15 cellular contexts compared by ENCODE assay signal in the genomic region with DNA sequence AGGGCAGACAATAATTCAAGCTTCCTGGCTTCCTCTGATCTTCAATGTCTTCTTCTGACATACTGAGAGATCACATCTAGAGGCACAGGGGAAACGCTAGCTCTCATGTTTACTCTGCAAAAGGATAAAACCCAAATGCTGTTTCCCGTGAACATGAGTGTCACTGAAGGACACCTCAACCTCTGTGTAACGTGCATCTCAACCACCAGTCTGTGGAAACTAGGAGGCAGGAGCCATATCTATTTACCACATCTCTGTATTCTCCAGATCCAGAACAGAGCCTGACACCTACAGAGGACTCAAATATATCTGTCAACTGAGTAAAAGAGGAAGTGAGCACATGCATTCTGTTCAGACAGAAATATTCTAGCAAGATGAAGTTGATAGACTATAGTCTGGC.
DNase-seq lines count a peak whose midpoint lies in the region; ATAC-seq and TF ChIP-seq lines count a peak whose summit lies in the region.
"Had no signal": no experiment of that assay in that cellular context is flagged by ENCODE, and none has a peak within 500 bp of the region (broad histone marks: within the 10 kb centered on the region; RNA-seq: fewer than 3 reads in every experiment).

No MANE protein-coding gene starts in this region.

- no peaks in the 10 kb centered on the region for H3K36me3 ChIP-seq in Loucy (ENCODE audit: insufficient read depth, low read length)
- no peaks in the 10 kb centered on the region for H3K36me3 ChIP-seq in naive thymus-derived CD4-positive, alpha-beta T cell (ENCODE audit: control insufficient read depth in 2 of 3, insufficient read depth in 3 of 3, low read length in 3 of 3)
- H3K36me3 ChIP-seq in PC-3 (ENCODE audit: low read depth, low read length) = no peaks in the 10 kb centered on the region
- H3K36me3 ChIP-seq: breast epithelium, esophagus muscularis mucosa had no signal

- H3F3A ChIP-seq in Loucy (ENCODE audit: low read depth) (no peaks in the 10 kb centered on the region), PC-3 (ENCODE audit: low read length, unreplicated experiment) (no peaks in the 10 kb centered on the region)

- no peaks in the 10 kb centered on the region for H3K9me3 Mint-ChIP-seq in naive thymus-derived CD4-positive, alpha-beta T cell
- H3K9me3 Mint-ChIP-seq: immature natural killer cell, neural crest cell had no signal

- H3K27ac Mint-ChIP-seq in naive thymus-derived CD4-positive, alpha-beta T cell = peak overlapping the region in 6 of 9 donors; percentile 38 to 90 (median 77)
- H3K27ac Mint-ChIP-seq: immature natural killer cell had no signal

- H3K27ac ChIP-seq in naive thymus-derived CD4-positive, alpha-beta T cell (ENCODE audit: low read depth, low read length) = no peak overlapping the region
- H3K27ac ChIP-seq in PC-3 (ENCODE audit: low read length) = no peak overlapping the region
- H3K27ac ChIP-seq: breast epithelium, esophagus muscularis mucosa had no signal

- H3K4me1 ChIP-seq in Loucy (ENCODE audit: insufficient read depth, low read length, poor library complexity, severe bottlenecking) = peaks cover 9% of the 10 kb centered on the region
- H3K4me1 ChIP-seq in naive thymus-derived CD4-positive, alpha-beta T cell (ENCODE audit: control insufficient read depth in 2 of 2, insufficient read depth in 2 of 2, low read length in 2 of 2) = peaks cover 0 to 12% of the 10 kb centered on the region in 2 donors
- no peaks in the 10 kb centered on the region for H3K4me1 ChIP-seq in PC-3 (ENCODE audit: insufficient read depth, low read length)
- H3K4me1 ChIP-seq: breast epithelium, esophagus muscularis mucosa had no signal

- DNase-seq in SIG-M5 treated with dmso at 0.1 percent for 504 hours (lab: John Stamatoyannopoulos, UW; ENCODE audit: unreplicated experiment) = peak; percentile 28
- no peak for DNase-seq in SIG-M5 (lab: John Stamatoyannopoulos, UW)
- DNase-seq in naive thymus-derived CD4-positive, alpha-beta T cell = peak in 6 of 9 donors; percentile 24 to 60 (median 41)
- DNase-seq in activated effector memory CD4-positive, alpha-beta T cell treated with Interleukin-2 at 50 U/mL for 16 hours = no peak
- DNase-seq in PC-3 = no peak
- DNase-seq in DMS 273 treated with DMSO at 0.1 percent for 48 hours (lab: John Stamatoyannopoulos, UW) = no peak
- DNase-seq: immature natural killer cell; NCI-H774; stimulated activated CD4-positive, alpha-beta T cell treated with anti-CD3 and anti-CD28 coated beads, Interleukin-15, amount 100 ng/mL, for 24 hours; T-helper 1 cell had no signal

- peaks cover 2 to 32% (median 29%) of the 10 kb centered on the region in 7 donors for H3K4me1 Mint-ChIP-seq in naive thymus-derived CD4-positive, alpha-beta T cell
- H3K4me1 Mint-ChIP-seq: neural crest cell had no signal

- no TSS peak for BruUV-seq in PC-3 (replicated peaks; lab: Mats Ljungman, UMichigan)

- H3K9me2 ChIP-seq in Loucy (replicated peaks; ENCODE audit: low read depth, low read length) = no peaks in the 10 kb centered on the region
- no peaks in the 10 kb centered on the region for H3K9me2 ChIP-seq in PC-3 (replicated peaks; ENCODE audit: low read length)

- no peaks in the 10 kb centered on the region for H3K27me3 ChIP-seq in Loucy (ENCODE audit: insufficient read depth, low read length, poor library complexity, severe bottlenecking)
- no peaks in the 10 kb centered on the region for H3K27me3 ChIP-seq in naive thymus-derived CD4-positive, alpha-beta T cell (ENCODE audit: control insufficient read depth in 2 of 2, insufficient read depth in 2 of 2, low read length in 2 of 2)
- H3K27me3 ChIP-seq in PC-3 (ENCODE audit: low read length) = no peaks in the 10 kb centered on the region
- H3K27me3 ChIP-seq: breast epithelium, esophagus muscularis mucosa had no signal

- H4K20me1 ChIP-seq in Loucy (ENCODE audit: insufficient read depth, low read length, poor library complexity, severe bottlenecking) (no peaks in the 10 kb centered on the region), PC-3 (ENCODE audit: low read length) (no peaks in the 10 kb centered on the region)

- H3K4me2 ChIP-seq in Loucy (ENCODE audit: low read depth, low read length, poor library complexity, severe bottlenecking) (no peak overlapping the region), PC-3 (ENCODE audit: low read length) (no peak overlapping the region)

- H3K27me3 Mint-ChIP-seq in naive thymus-derived CD4-positive, alpha-beta T cell = peaks cover 0 to 12% (median 0%) of the 10 kb centered on the region in 5 donors

- H3K9me3 ChIP-seq in Loucy (ENCODE audit: insufficient read depth, low read depth, low read length) = no peaks in the 10 kb centered on the region
- H3K9me3 ChIP-seq in naive thymus-derived CD4-positive, alpha-beta T cell (ENCODE audit: control insufficient read depth in 2 of 3, low read length in 3 of 3) = no peaks in the 10 kb centered on the region
- H3K9me3 ChIP-seq in PC-3 (ENCODE audit: low read length) = no peaks in the 10 kb centered on the region
- H3K9me3 ChIP-seq: breast epithelium, esophagus muscularis mucosa had no signal

- H3K4me3 ChIP-seq in Loucy (ENCODE audit: low read length, poor library complexity, severe bottlenecking) = no peak overlapping the region
- H3K4me3 ChIP-seq in naive thymus-derived CD4-positive, alpha-beta T cell (ENCODE audit: low read length) = no peak overlapping the region
- H3K4me3 ChIP-seq in PC-3 (ENCODE audit: low read length) = no peak overlapping the region
- H3K4me3 ChIP-seq: breast epithelium, esophagus muscularis mucosa had no signal

- H3K79me2 ChIP-seq in Loucy (ENCODE audit: insufficient read depth, low read length) (no peaks in the 10 kb centered on the region), PC-3 (ENCODE audit: low read length) (no peaks in the 10 kb centered on the region)

- no peak for TF ChIP-seq CTCF in Loucy (conservative IDR thresholded peaks at IDR 0.05; ENCODE audit: low read length)
- TF ChIP-seq CTCF in PC-3 (conservative IDR thresholded peaks at IDR 0.05; ENCODE audit: low read depth, low read length) = no peak

- no peak overlapping the region for H3K9ac ChIP-seq in Loucy (ENCODE audit: low read depth, low read length, poor library complexity, severe bottlenecking)
- no peak overlapping the region for H3K9ac ChIP-seq in PC-3 (ENCODE audit: low read length)

- intact Hi-C loops in naive thymus-derived CD4-positive, alpha-beta T cell (cut with micrococcal nuclease) = loop anchor here in 1 of 2 donors (2.0 kb wide), 1 partner anchor 13 kb away; no protein-coding TSS in a partner anchor
- intact Hi-C loops in PC-3 (cut with micrococcal nuclease) = no loop called here

- CTCF ChIA-PET in naive thymus-derived CD4-positive, alpha-beta T cell (lab: Charles Lee) = no interaction called here
- CTCF ChIA-PET in PC-3 (lab: Charles Lee) = no interaction called here

- peak overlapping the region; percentile 14; the same call in 1 of the 2 replicates for H2AFZ ChIP-seq in Loucy (ENCODE audit: low read length)
- H2AFZ ChIP-seq in PC-3 (ENCODE audit: low read length) = no peak overlapping the region

- POLR2A ChIA-PET in naive thymus-derived CD4-positive, alpha-beta T cell (lab: Charles Lee) = interaction anchor here (0.8 kb wide), 1 partner anchor 19 kb away, joined by 3 read pairs; no protein-coding TSS in a partner anchor
- POLR2A ChIA-PET in PC-3 (lab: Charles Lee; ENCODE audit: unreplicated experiment) = no interaction called here

- H3K36me3 Mint-ChIP-seq in naive thymus-derived CD4-positive, alpha-beta T cell = no peaks in the 10 kb centered on the region

- peak overlapping the region in 7 of 10 donors; percentile 23 to 71 (median 40) for H3K4me3 Mint-ChIP-seq in naive thymus-derived CD4-positive, alpha-beta T cell
- H3K4me3 Mint-ChIP-seq: immature natural killer cell, neural crest cell had no signal

- ATAC-seq in HG02610 (IDR thresholded peaks at IDR 0.05; ENCODE audit: unreplicated experiment) (peak; percentile 59), PC-3 (no peak)
- peak; percentile 54 for ATAC-seq in naive thymus-derived CD4-positive, alpha-beta T cell

Comparison
In these comparisons a context has a peak if more than half of its experiments do, and no peak if none do; other contexts are left out.
1. DNase-seq: peak in SIG-M5 treated with dmso at 0.1 percent for 504 hours (single experiment) and naive thymus-derived CD4-positive, alpha-beta T cell (6 of 9); none in SIG-M5 (single experiment), activated effector memory CD4-positive, alpha-beta T cell treated with Interleukin-2 at 50 U/mL for 16 hours (single experiment), PC-3 (single experiment) and DMS 273 treated with DMSO at 0.1 percent for 48 hours (single experiment).